ENCODE assay signal across 8 cellular contexts in genomic region chr2:166376488-166376828, GRCh38. TPM values are rescaled to one million over a fixed set of nuclear protein-coding genes. Genes with fewer than 3 reads are reported as not detected.
A peak's percentile ranks its signal among the peaks of the same experiment; 100 is the strongest.
DNase-seq lines count a peak whose midpoint lies in the region; ATAC-seq and TF ChIP-seq lines count a peak whose summit lies in the region.

No MANE protein-coding gene starts in this region.

- H3K36me3 ChIP-seq in CD8-positive, alpha-beta T cell (ENCODE audit: insufficient read depth, low read length), result no peaks in the 10 kb centered on the region
- H3K36me3 ChIP-seq in PC-9 (ENCODE audit: low read depth) (no peaks in the 10 kb centered on the region), esophagus muscularis mucosa (no peaks in the 10 kb centered on the region)

- H3K9me2 ChIP-seq in PC-9 (ENCODE audit: insufficient read depth), result no peaks in the 10 kb centered on the region

- no peaks in the 10 kb centered on the region for H3K79me2 ChIP-seq in PC-9 (ENCODE audit: low read depth)

- peaks cover 19% of the 10 kb centered on the region for H3K27me3 Mint-ChIP-seq in CD8-positive, alpha-beta T cell (ENCODE audit: low read depth)
- H3K27me3 Mint-ChIP-seq in osteocyte (ENCODE audit: unreplicated experiment), result no peaks in the 10 kb centered on the region

- H4K20me1 ChIP-seq in PC-9 (ENCODE audit: insufficient read depth), result no peaks in the 10 kb centered on the region

- peak overlapping the region; percentile 26 for H3K4me3 Mint-ChIP-seq in CD8-positive, alpha-beta T cell
- peak overlapping the region; percentile 86 for H3K4me3 Mint-ChIP-seq in osteocyte (ENCODE audit: unreplicated experiment)

- POLR2A ChIA-PET in CD8-positive, alpha-beta T cell (lab: Charles Lee), result no interaction called here
- POLR2A ChIA-PET in PC-9 (lab: Charles Lee; ENCODE audit: unreplicated experiment), result no interaction called here

- H3K4me1 ChIP-seq in CD8-positive, alpha-beta T cell (ENCODE audit: insufficient read depth, low read length), result no peaks in the 10 kb centered on the region
- H3K4me1 ChIP-seq in PC-9 (replicated peaks; ENCODE audit: insufficient read depth) (0 out of 2 replicates have a peak, but pooled peaks cover 8% of the 10 kb centered on the region), esophagus muscularis mucosa (peaks cover 9 to 20% (median 20%) of the 10 kb centered on the region in 4 donors)

- WGBS in esophagus muscularis mucosa, result 11% methylated on average over 11 of the region's 11 CpGs

- no TSS peak for BruUV-seq in PC-9 (replicated peaks; lab: Mats Ljungman, UMichigan)

- intact Hi-C loops in CD8-positive, alpha-beta T cell (cut with DNase I, micrococcal nuclease), result no loop called here
- intact Hi-C loops in PC-9 (cut with micrococcal nuclease; ENCODE audit: unreplicated experiment) (loop anchor here (5.0 kb wide), 2 partner anchors 134 to 194 kb away; no protein-coding TSS in a partner anchor), esophagus muscularis mucosa (cut with DNase I) (no loop called here)

- H3K4me1 Mint-ChIP-seq in CD8-positive, alpha-beta T cell (ENCODE audit: low read depth), result peaks cover 16% of the 10 kb centered on the region
- peaks cover 23% of the 10 kb centered on the region for H3K4me1 Mint-ChIP-seq in osteocyte (ENCODE audit: unreplicated experiment)

- no peak overlapping the region for H3K4me3 ChIP-seq in CD8-positive, alpha-beta T cell (ENCODE audit: low read depth, low read length)
- H3K4me3 ChIP-seq in PC-9 (no peak overlapping the region; the same call in 1 of the 2 replicates), esophagus muscularis mucosa (peak overlapping the region; percentile 54 to 68 (median 61))

- peak overlapping the region; percentile 84 for H3K4me2 ChIP-seq in PC-9

- H3K27me3 ChIP-seq in CD8-positive, alpha-beta T cell (ENCODE audit: insufficient read depth, low read length), result no peaks in the 10 kb centered on the region
- H3K27me3 ChIP-seq in PC-9 (ENCODE audit: insufficient read depth, low read depth), result no peaks in the 10 kb centered on the region
- peaks cover 0 to 34% (median 0%) of the 10 kb centered on the region in 4 donors for H3K27me3 ChIP-seq in esophagus muscularis mucosa

- no peak for DNase-seq in CD8-positive, alpha-beta T cell
- DNase-seq in PC-9 (no peak), esophagus muscularis mucosa (ENCODE audit: extremely low spot score) (no peak), osteocyte (ENCODE audit: extremely low spot score, unreplicated experiment) (no peak), middle frontal gyrus (ENCODE audit: extremely low spot score, low spot score) (no peak)
- no peak for DNase-seq in stimulated activated CD4-positive, alpha-beta T cell treated with anti-CD3 and anti-CD28 coated beads, Interleukin-4, amount 100 ng/mL, for 1 hour

- no peak for TF ChIP-seq CTCF in CD8-positive, alpha-beta T cell (IDR thresholded peaks at IDR 0.05)
- TF ChIP-seq CTCF in PC-9 (conservative IDR thresholded peaks at IDR 0.05), result no peak
- TF ChIP-seq CTCF in esophagus muscularis mucosa (IDR thresholded peaks at IDR 0.05), result no peak
- TF ChIP-seq CTCF in osteocyte (IDR thresholded peaks at IDR 0.05), result no peak

- no peak for TF ChIP-seq POLR2A in esophagus muscularis mucosa (IDR thresholded peaks at IDR 0.05; ENCODE audit: low read depth)

- no peaks in the 10 kb centered on the region for H3K9me3 Mint-ChIP-seq in CD8-positive, alpha-beta T cell
- H3K9me3 Mint-ChIP-seq in osteocyte (ENCODE audit: unreplicated experiment), result no peaks in the 10 kb centered on the region

- no peak overlapping the region for H3K27ac ChIP-seq in CD8-positive, alpha-beta T cell (ENCODE audit: low read depth, low read length)
- H3K27ac ChIP-seq in PC-9 (no peak overlapping the region), esophagus muscularis mucosa (replicated peaks in 1 of 4) (peak overlapping the region in 2 of 4 donors; percentile 30 to 56)

- H3K9me3 ChIP-seq in CD8-positive, alpha-beta T cell (ENCODE audit: low read length), result no peaks in the 10 kb centered on the region
- H3K9me3 ChIP-seq in PC-9 (ENCODE audit: insufficient read depth, low read depth) (no peaks in the 10 kb centered on the region), esophagus muscularis mucosa (no peaks in the 10 kb centered on the region)

- CTCF ChIA-PET in CD8-positive, alpha-beta T cell (lab: Charles Lee), result no interaction called here
- CTCF ChIA-PET in PC-9 (lab: Charles Lee), result interaction anchor here (0.7 kb wide), 3 partner anchors 9 to 194 kb away, joined by 3 to 5 read pairs (median 4); no protein-coding TSS in a partner anchor

- peak overlapping the region; percentile 77; the same call in 1 of the 2 replicates for H2AFZ ChIP-seq in PC-9

- no peak for ATAC-seq in CD8-positive, alpha-beta T cell
- no peak for ATAC-seq in GM21381 (IDR thresholded peaks at IDR 0.05; ENCODE audit: unreplicated experiment)
- no peak for ATAC-seq in GM21447 (IDR thresholded peaks at IDR 0.05; ENCODE audit: unreplicated experiment)

- H3F3A ChIP-seq in PC-9 (ENCODE audit: insufficient read depth, low read depth), result no peaks in the 10 kb centered on the region

- no peak overlapping the region for H3K27ac Mint-ChIP-seq in CD8-positive, alpha-beta T cell
- H3K27ac Mint-ChIP-seq in osteocyte (ENCODE audit: unreplicated experiment), result peak overlapping the region; percentile 58

- no peak for TF ChIP-seq EP300 in esophagus muscularis mucosa (IDR thresholded peaks at IDR 0.05)

- no peaks in the 10 kb centered on the region for H3K36me3 Mint-ChIP-seq in CD8-positive, alpha-beta T cell
- H3K36me3 Mint-ChIP-seq in osteocyte (ENCODE audit: unreplicated experiment), result no peaks in the 10 kb centered on the region

RNA-seq across cellular contexts. Expression of gene SCN9A, which starts 0.7 kb away (rescaled TPM):
- not detected for total RNA-seq in CD8-positive, alpha-beta T cell
- total RNA-seq in PC-9 (2021) (3.4 and 5.2 TPM in 2 replicates), esophagus muscularis mucosa (1 to 10 TPM; 4.0 to 7.8 (median 5.2) TPM), osteocyte (6.6 and 6.8 TPM in 2 replicates)

Comparison
In these comparisons a context has a peak if more than half of its experiments do, and no peak if none do; other contexts are left out.
1. H3K4me3 ChIP-seq: peak in esophagus muscularis mucosa (4 of 4); none in CD8-positive, alpha-beta T cell (single experiment) and PC-9 (single experiment).